In the genomic region with DNA sequence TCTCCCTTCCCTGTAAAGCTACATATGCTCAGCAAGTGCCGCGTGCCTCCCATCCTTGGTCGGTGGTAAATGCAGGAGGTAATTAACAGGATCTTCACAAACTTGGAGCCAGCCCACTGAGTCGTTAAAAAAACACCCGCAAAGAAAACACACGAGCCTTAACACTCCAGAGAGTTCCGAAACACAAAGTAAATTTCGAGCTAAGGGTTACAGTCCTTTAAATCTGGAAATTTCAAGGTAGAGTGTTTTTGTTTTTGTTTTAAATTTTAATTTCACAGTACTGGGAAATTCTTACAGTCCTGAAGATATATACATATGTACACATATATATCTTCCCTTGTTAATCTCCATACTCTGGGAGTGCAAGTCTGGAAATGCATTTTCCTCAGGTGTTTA, we compare ENCODE assay signal across 7 cellular contexts. TPM values are rescaled to one million over a fixed set of nuclear protein-coding genes. Genes with fewer than 3 reads are reported as not detected.
DNase-seq lines count a peak whose midpoint lies in the region; ATAC-seq and TF ChIP-seq lines count a peak whose summit lies in the region.

No MANE protein-coding gene starts in this region.

- H3K27ac ChIP-seq in GM23338 (ENCODE audit: low read depth) (peak overlapping the region; percentile 40; the same call in 1 of the 2 replicates), SU-DHL-6 (ENCODE audit: low read depth, low read length) (no peak overlapping the region), gastroesophageal sphincter (peak overlapping the region; percentile 84 to 100 (median 98)), spleen (peak overlapping the region; percentile 91 to 98 (median 96))

- H3K27ac Mint-ChIP-seq in GM23338: peak overlapping the region; percentile 98

- peak overlapping the region; percentile 96 for H3K4me3 Mint-ChIP-seq in GM23338

- ATAC-seq in GM23338: no peak
- ATAC-seq in gastroesophageal sphincter: no peak
- ATAC-seq in HG03565 (IDR thresholded peaks at IDR 0.05; ENCODE audit: unreplicated experiment): no peak
- no peak for ATAC-seq in GM21528 (IDR thresholded peaks at IDR 0.05; ENCODE audit: low FRiP score, unreplicated experiment)

- H3K4me3 ChIP-seq in GM23338 (peak overlapping the region; percentile 63), SU-DHL-6 (ENCODE audit: insufficient read depth, low read length, poor library complexity, severe bottlenecking) (peak overlapping the region; percentile 75), gastroesophageal sphincter (peak overlapping the region; percentile 54 to 86), spleen (peak overlapping the region; percentile 62 to 80 (median 68))

- H3K4me1 ChIP-seq in GM23338 (ENCODE audit: insufficient read depth) (peaks cover 51% of the 10 kb centered on the region), gastroesophageal sphincter (peaks cover 4 to 41% (median 17%) of the 10 kb centered on the region in 3 donors), spleen (peaks cover 11 to 40% (median 28%) of the 10 kb centered on the region in 6 donors)

- intact Hi-C loops in spleen (cut with DNase I; ENCODE audit: low total_unique reads): no loop called here

- no peak for TF ChIP-seq EP300 in gastroesophageal sphincter (IDR thresholded peaks at IDR 0.05)

- H3F3A ChIP-seq in GM23338 (replicated peaks; ENCODE audit: low read depth) (no peaks in the 10 kb centered on the region), SU-DHL-6 (ENCODE audit: insufficient read depth) (peaks cover 9% of the 10 kb centered on the region; the same call in 1 of the 2 replicates)

- H3K27me3 ChIP-seq in GM23338 (ENCODE audit: insufficient read depth): no peaks in the 10 kb centered on the region
- no peaks in the 10 kb centered on the region for H3K27me3 ChIP-seq in SU-DHL-6 (ENCODE audit: low read length)
- no peaks in the 10 kb centered on the region for H3K27me3 ChIP-seq in gastroesophageal sphincter
- H3K27me3 ChIP-seq in spleen (replicated peaks in 1 of 7): no peaks in the 10 kb centered on the region

- peak overlapping the region; percentile 78 for H3K9ac ChIP-seq in SU-DHL-6 (ENCODE audit: low read length)

- peaks cover 6% of the 10 kb centered on the region for H3K27me3 Mint-ChIP-seq in GM23338 (ENCODE audit: insufficient read depth, low read depth, poor library complexity)

- DNase-seq in GM23338 (ENCODE audit: low spot score): no peak
- DNase-seq in spleen: no peak
- DNase-seq in NCI-H2196 treated with DMSO at 0.1 percent for 48 hours (lab: John Stamatoyannopoulos, UW; ENCODE audit: unreplicated experiment): no peak

- H3K9me2 ChIP-seq in GM23338 (ENCODE audit: insufficient read depth) (no peaks in the 10 kb centered on the region), SU-DHL-6 (replicated peaks; ENCODE audit: insufficient read depth, low read length) (no peaks in the 10 kb centered on the region)

- H2AFZ ChIP-seq in GM23338 (no peak overlapping the region), SU-DHL-6 (ENCODE audit: low read depth, low read length, severe bottlenecking) (peak overlapping the region; percentile 59)

- 0 to 1% methylated on average over 5 to 7 of the region's 8 CpGs for WGBS in gastroesophageal sphincter (ENCODE audit: low coverage in 1 of 2), 2 donors
- 2 to 8% (median 5%) methylated on average over 8 of the region's 8 CpGs for WGBS in spleen, 5 donors

- no peaks in the 10 kb centered on the region for H3K9me3 ChIP-seq in SU-DHL-6 (ENCODE audit: insufficient read depth, low read length)
- H3K9me3 ChIP-seq in gastroesophageal sphincter: no peaks in the 10 kb centered on the region
- H3K9me3 ChIP-seq in spleen: no peaks in the 10 kb centered on the region

- peaks cover 3% of the 10 kb centered on the region; the same call in 1 of the 3 replicates for H3K36me3 Mint-ChIP-seq in GM23338 (ENCODE audit: low read depth)

- H3K79me2 ChIP-seq in GM23338 (replicated peaks; ENCODE audit: insufficient read depth): peaks cover 46% of the 10 kb centered on the region
- H3K79me2 ChIP-seq in SU-DHL-6 (ENCODE audit: insufficient read depth, low read length): no peaks in the 10 kb centered on the region

- H3K4me2 ChIP-seq in GM23338: peak overlapping the region; percentile 83
- peak overlapping the region; percentile 73 for H3K4me2 ChIP-seq in SU-DHL-6 (ENCODE audit: low read depth, low read length, poor library complexity, severe bottlenecking)

- TF ChIP-seq POLR2A in gastroesophageal sphincter (IDR thresholded peaks at IDR 0.05) (no peak), spleen (IDR thresholded peaks at IDR 0.05) (no peak)

- H3K9me3 Mint-ChIP-seq in GM23338: no peaks in the 10 kb centered on the region

- no peak for TF ChIP-seq CTCF in GM23338 (conservative IDR thresholded peaks at IDR 0.05; ENCODE audit: low read depth in 2 of 2)
- no peak for TF ChIP-seq CTCF in SU-DHL-6 (IDR thresholded peaks at IDR 0.05; ENCODE audit: insufficient read depth, low read length, poor library complexity, severe bottlenecking)
- TF ChIP-seq CTCF in gastroesophageal sphincter (IDR thresholded peaks at IDR 0.05): no peak
- TF ChIP-seq CTCF in spleen (IDR thresholded peaks at IDR 0.05 in 8 of 11, conservative IDR thresholded peaks at IDR 0.05 in 3 of 11): no peak

- H3K4me1 Mint-ChIP-seq in GM23338: peaks cover 39% of the 10 kb centered on the region

- H4K20me1 ChIP-seq in GM23338 (replicated peaks; ENCODE audit: insufficient read depth): no peaks in the 10 kb centered on the region
- H4K20me1 ChIP-seq in SU-DHL-6 (ENCODE audit: low read depth, low read length): no peaks in the 10 kb centered on the region

- H3K36me3 ChIP-seq in GM23338 (ENCODE audit: insufficient read depth): no peaks in the 10 kb centered on the region
- no peaks in the 10 kb centered on the region; the same call in 1 of the 2 replicates for H3K36me3 ChIP-seq in SU-DHL-6 (ENCODE audit: low read length)
- H3K36me3 ChIP-seq in gastroesophageal sphincter: no peaks in the 10 kb centered on the region
- H3K36me3 ChIP-seq in spleen: no peaks in the 10 kb centered on the region

TF ChIP-seq in GM23338, 12 proteins besides CTCF, POLR2A, EP300 and RAD21 (continues in another document):
- TF ChIP-seq ZNF114 (CRISPR knock-in tag; IDR thresholded peaks at IDR 0.05) (no peak), JUNB (IDR thresholded peaks at IDR 0.05; ENCODE audit: unreplicated experiment) (no peak), POLR2AphosphoS5 (IDR thresholded peaks at IDR 0.05; ENCODE audit: low read depth) (no peak; the same call in 1 of the 2 replicates), EZH2phosphoT487 (IDR thresholded peaks at IDR 0.05; ENCODE audit: unreplicated experiment) (no peak), CREB1 (CRISPR knock-in tag; IDR thresholded peaks at IDR 0.05; ENCODE audit: low read depth) (no peak), NANOG (IDR thresholded peaks at IDR 0.05; ENCODE audit: borderline replicate concordance) (no peak), STAT1 (IDR thresholded peaks at IDR 0.05; ENCODE audit: unreplicated experiment) (no peak), EZH2 (IDR thresholded peaks at IDR 0.05; ENCODE audit: low read depth, unreplicated experiment) (no peak), ZNF331 (CRISPR knock-in tag; IDR thresholded peaks at IDR 0.05; ENCODE audit: low read depth) (no peak), ETS1 (IDR thresholded peaks at IDR 0.05) (no peak)

RNA-seq across cellular contexts. Expression of gene ST7, which starts 1.1 kb away (rescaled TPM):
- 17.0 and 18.3 TPM in 2 replicates for total RNA-seq in GM23338 (2014; rRNA removed; shearing (Covaris generic))
- 8.7 and 9.9 TPM in 2 replicates for polyA plus RNA-seq in GM23338 (2016; fragmentation: Nextera tagmentation; extraction: Ambion mirVana)
- 10 to 100 TPM; 19.1 to 43.9 (median 24.2) TPM for total RNA-seq in gastroesophageal sphincter
- 10 to 100 TPM; 11.7 to 36.4 (median 16.5) TPM for total RNA-seq in spleen
- 10 to 100 TPM in 1 of 3 donors, 1 to 10 TPM in 2; 4.7 to 10.6 (median 5.5) TPM for polyA plus RNA-seq in spleen
